ENCODE assay signal across 2 cellular contexts in the genomic region with DNA sequence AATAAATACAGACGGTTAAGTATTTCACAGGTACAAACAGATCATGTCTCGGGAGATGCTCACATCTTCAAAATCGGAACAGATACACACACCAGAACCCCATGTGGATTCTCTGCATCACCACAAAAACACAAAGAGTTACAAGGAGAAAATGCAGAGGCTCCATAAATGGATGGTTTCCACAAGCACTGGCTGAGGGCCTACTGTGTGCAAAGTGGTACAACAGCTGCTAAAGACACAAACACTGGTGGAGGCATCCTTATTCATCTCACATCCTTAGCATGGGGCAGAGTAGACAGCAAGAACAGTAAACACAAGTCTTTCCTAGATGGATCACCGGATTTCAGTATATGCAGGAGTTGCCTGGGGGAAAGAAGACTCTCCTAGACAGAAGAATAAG.
A peak's percentile ranks its signal among the peaks of the same experiment; 100 is the strongest.
TF ChIP-seq lines count a peak whose summit lies in the region.

No MANE protein-coding gene starts in this region.

TF ChIP-seq in HepG2, 621 proteins besides CTCF, POLR2A, EP300 and RAD21:
- TF ChIP-seq ZZZ3 (CRISPR knock-in tag; IDR thresholded peaks at IDR 0.05; ENCODE audit: borderline replicate concordance) (no peak), ZSCAN29 (CRISPR knock-in tag; conservative IDR thresholded peaks at IDR 0.05) (no peak), BRCA1 (CRISPR knock-in tag; IDR thresholded peaks at IDR 0.05) (no peak), ZKSCAN1 (IDR thresholded peaks at IDR 0.05; ENCODE audit: low read length) (peak; percentile 68)
- TF ChIP-seq, protein P1, sequence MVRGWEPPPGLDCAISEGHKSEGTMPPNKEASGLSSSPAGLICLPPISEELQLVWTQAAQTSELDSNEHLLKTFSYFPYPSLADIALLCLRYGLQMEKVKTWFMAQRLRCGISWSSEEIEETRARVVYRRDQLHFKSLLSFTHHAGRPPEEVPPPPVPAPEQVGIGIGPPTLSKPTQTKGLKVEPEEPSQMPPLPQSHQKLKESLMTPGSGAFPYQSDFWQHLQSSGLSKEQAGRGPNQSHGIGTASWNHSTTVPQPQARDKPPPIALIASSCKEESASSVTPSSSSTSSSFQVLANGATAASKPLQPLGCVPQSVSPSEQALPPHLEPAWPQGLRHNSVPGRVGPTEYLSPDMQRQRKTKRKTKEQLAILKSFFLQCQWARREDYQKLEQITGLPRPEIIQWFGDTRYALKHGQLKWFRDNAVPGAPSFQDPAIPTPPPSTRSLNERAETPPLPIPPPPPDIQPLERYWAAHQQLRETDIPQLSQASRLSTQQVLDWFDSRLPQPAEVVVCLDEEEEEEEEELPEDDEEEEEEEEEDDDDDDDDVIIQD (CRISPR knock-in tag; IDR thresholded peaks at IDR 0.05; ENCODE audit: low read depth): no peak
- TF ChIP-seq, protein P2, sequence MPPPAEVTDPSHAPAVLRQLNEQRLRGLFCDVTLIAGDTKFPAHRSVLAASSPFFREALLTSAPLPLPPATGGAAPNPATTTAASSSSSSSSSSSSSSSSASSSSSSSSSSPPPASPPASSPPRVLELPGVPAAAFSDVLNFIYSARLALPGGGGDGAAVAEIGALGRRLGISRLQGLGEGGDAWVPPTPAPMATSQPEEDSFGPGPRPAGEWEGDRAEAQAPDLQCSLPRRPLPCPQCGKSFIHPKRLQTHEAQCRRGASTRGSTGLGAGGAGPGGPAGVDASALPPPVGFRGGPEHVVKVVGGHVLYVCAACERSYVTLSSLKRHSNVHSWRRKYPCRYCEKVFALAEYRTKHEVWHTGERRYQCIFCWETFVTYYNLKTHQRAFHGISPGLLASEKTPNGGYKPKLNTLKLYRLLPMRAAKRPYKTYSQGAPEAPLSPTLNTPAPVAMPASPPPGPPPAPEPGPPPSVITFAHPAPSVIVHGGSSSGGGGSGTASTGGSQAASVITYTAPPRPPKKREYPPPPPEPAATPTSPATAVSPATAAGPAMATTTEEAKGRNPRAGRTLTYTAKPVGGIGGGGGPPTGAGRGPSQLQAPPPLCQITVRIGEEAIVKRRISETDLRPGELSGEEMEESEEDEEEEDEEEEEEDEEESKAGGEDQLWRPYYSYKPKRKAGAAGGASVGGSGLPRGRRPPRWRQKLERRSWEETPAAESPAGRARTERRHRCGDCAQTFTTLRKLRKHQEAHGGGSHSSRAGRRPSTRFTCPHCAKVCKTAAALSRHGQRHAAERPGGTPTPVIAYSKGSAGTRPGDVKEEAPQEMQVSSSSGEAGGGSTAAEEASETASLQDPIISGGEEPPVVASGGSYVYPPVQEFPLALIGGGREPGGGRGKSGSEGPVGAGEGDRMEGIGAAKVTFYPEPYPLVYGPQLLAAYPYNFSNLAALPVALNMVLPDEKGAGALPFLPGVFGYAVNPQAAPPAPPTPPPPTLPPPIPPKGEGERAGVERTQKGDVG (CRISPR knock-in tag; IDR thresholded peaks at IDR 0.05; ENCODE audit: borderline replicate concordance): no peak

TF ChIP-seq in K562, 482 proteins besides CTCF, POLR2A, EP300 and RAD21:
- TF ChIP-seq ZKSCAN1 (IDR thresholded peaks at IDR 0.05; ENCODE audit: low read depth, low read length) (peak; percentile 95), ZNF778 (CRISPR knock-in tag; IDR thresholded peaks at IDR 0.05) (no peak)
